In the genomic region with DNA sequence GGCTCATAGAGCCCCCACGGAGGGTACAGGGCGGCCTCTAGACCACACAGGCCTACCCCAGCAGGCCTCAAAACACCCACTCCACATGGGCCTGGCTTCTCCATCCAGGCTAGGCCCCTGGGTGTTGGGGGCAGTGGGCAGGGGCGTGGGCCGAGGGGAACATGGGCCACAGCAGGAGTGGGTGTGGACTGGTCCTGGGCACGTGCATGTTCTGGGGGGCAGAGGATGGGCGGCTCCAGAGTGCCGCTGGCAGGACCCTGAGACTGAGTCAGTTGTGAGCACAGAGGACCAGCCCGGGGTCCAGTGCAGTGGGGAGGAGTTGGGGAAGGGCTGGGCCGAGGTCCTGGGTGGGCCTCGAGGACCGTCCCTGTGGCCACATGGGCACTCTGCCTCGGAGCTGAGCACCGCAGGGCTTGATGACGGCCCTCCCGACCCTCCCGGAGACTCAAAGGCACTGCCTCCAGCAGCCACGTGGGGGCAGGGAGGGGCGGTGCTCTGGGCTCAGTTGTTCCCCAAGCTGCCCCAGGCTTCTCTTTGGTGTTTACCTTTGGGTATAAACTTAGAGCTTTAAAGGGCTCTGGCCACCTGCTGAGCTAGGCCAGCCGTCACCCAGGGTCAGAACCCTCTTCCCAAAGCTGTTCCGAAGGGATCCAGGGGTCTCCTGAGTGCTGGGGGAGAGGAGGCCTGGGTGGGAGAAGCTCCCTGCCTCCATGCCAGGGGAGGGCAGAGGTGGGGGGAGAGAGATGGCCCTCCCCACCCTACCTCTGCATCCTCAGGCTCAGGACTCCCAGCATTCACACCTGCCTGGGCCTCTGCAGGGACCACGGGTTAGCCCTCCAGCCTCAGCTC, we compare ENCODE assay signal across 8 cellular contexts.
A peak's percentile ranks its signal among the peaks of the same experiment; 100 is the strongest.
DNase-seq lines count a peak whose midpoint lies in the region; ATAC-seq and TF ChIP-seq lines count a peak whose summit lies in the region.

No MANE protein-coding gene starts in this region.

- TF ChIP-seq CTCF in GM06990 (IDR thresholded peaks at IDR 0.05; ENCODE audit: insufficient read depth, low read length, poor library complexity, severe bottlenecking), result peak; percentile 48
- peak in 1 of 2 donors; percentile 43 for TF ChIP-seq CTCF in suprapubic skin (IDR thresholded peaks at IDR 0.05)

- peak overlapping the region; percentile 89 to 92 for H3K27ac Mint-ChIP-seq in effector memory CD8-positive, alpha-beta T cell

- H3K27me3 ChIP-seq in GM06990 (replicated peaks; ENCODE audit: control insufficient read depth, insufficient read depth, low read length) (no peaks in the 10 kb centered on the region), mucosa of rectum (ENCODE audit: control insufficient read depth in 2 of 2, insufficient read depth in 2 of 2, low read length in 2 of 2) (no peaks in the 10 kb centered on the region), suprapubic skin (no peaks in the 10 kb centered on the region)

- TF ChIP-seq EP300 in suprapubic skin (IDR thresholded peaks at IDR 0.05), result no peak

- H3K9me3 ChIP-seq in mucosa of rectum (ENCODE audit: control insufficient read depth in 2 of 2, low read length in 2 of 2), result no peaks in the 10 kb centered on the region
- H3K9me3 ChIP-seq in suprapubic skin, result no peaks in the 10 kb centered on the region

- H3K4me3 Mint-ChIP-seq in effector memory CD8-positive, alpha-beta T cell, result peak overlapping the region in 1 of 2 donors; percentile 12

- H3K36me3 ChIP-seq in GM06990 (ENCODE audit: control insufficient read depth, insufficient read depth, low read length) (peaks cover 2% of the 10 kb centered on the region; the same call in 1 of the 2 replicates), mucosa of rectum (ENCODE audit: control insufficient read depth in 2 of 2, insufficient read depth in 2 of 2, low read length in 2 of 2) (peaks cover 13 to 18% of the 10 kb centered on the region in 2 donors), suprapubic skin (peaks cover 30% of the 10 kb centered on the region)

- H3K4me1 ChIP-seq in mucosa of rectum (ENCODE audit: control insufficient read depth in 2 of 2, insufficient read depth in 2 of 2, low read length in 2 of 2) (peaks cover 15 to 25% of the 10 kb centered on the region in 2 donors), suprapubic skin (peaks cover 60% of the 10 kb centered on the region)

- TF ChIP-seq POLR2A in suprapubic skin (IDR thresholded peaks at IDR 0.05), result no peak

- H3K27ac ChIP-seq in mucosa of rectum (ENCODE audit: low read depth in 2 of 2, low read length in 2 of 2) (peak overlapping the region; percentile 55 to 63), suprapubic skin (peak overlapping the region; percentile 86)

- DNase-seq in GM06990 (ENCODE audit: extremely low read depth, insufficient read length) (peak; percentile 48), NCI-H2171 (lab: John Stamatoyannopoulos, UW) (peak; percentile 44), suprapubic skin (ENCODE audit: low spot score in 2 of 2) (no peak), ureter (ENCODE audit: low spot score) (no peak)
- peak; percentile 64 to 69 for DNase-seq in activated CD4-positive, alpha-beta T cell treated with anti-CD3 and anti-CD28 coated beads, Interleukin-2, amount 50 U/mL, for 48 hours
- peak; percentile 54 to 63 (median 59) for DNase-seq in effector memory CD8-positive, alpha-beta T cell

- peaks cover 0 to 8% of the 10 kb centered on the region in 2 donors for H3K4me1 Mint-ChIP-seq in effector memory CD8-positive, alpha-beta T cell (ENCODE audit: low read depth in 2 of 2)

- H3K9me3 Mint-ChIP-seq in effector memory CD8-positive, alpha-beta T cell, result no peaks in the 10 kb centered on the region

- no peak overlapping the region for H3K9ac ChIP-seq in mucosa of rectum (ENCODE audit: low read depth in 1 of 2, low read length in 2 of 2)

- no peak overlapping the region for H3K4me3 ChIP-seq in GM06990 (replicated peaks; ENCODE audit: low read depth, low read length)
- H3K4me3 ChIP-seq in mucosa of rectum (ENCODE audit: low read length in 2 of 2), result no peak overlapping the region
- no peak overlapping the region for H3K4me3 ChIP-seq in suprapubic skin

- WGBS in suprapubic skin, result 60% methylated on average over 12 of the region's 21 CpGs

- ATAC-seq in effector memory CD8-positive, alpha-beta T cell (replicated peaks), result peak; percentile 51
- no peak for ATAC-seq in HG03175 (IDR thresholded peaks at IDR 0.05; ENCODE audit: unreplicated experiment)

- peaks cover 45% of the 10 kb centered on the region for H3K36me3 Mint-ChIP-seq in effector memory CD8-positive, alpha-beta T cell (ENCODE audit: insufficient read depth)

- no peaks in the 10 kb centered on the region for H3K27me3 Mint-ChIP-seq in effector memory CD8-positive, alpha-beta T cell

Comparison
In these comparisons a context has a peak if more than half of its experiments do, and no peak if none do; other contexts are left out.
1. DNase-seq: peak in GM06990 (single experiment), NCI-H2171 (single experiment), activated CD4-positive, alpha-beta T cell treated with anti-CD3 and anti-CD28 coated beads, Interleukin-2, amount 50 U/mL, for 48 hours (2 of 2) and effector memory CD8-positive, alpha-beta T cell (3 of 3); none in suprapubic skin (0 of 2) and ureter (single experiment).